27 cellular contexts compared by ENCODE assay signal in genomic region chr2:63780483-63781155, GRCh38.
DNase-seq lines count a peak whose midpoint lies in the region; ATAC-seq, FAIRE-seq and TF ChIP-seq lines count a peak whose summit lies in the region.
"Had no signal": no experiment of that assay in that cellular context is flagged by ENCODE, and none has a peak within 500 bp of the region (broad histone marks: within the 10 kb centered on the region; RNA-seq: fewer than 3 reads in every experiment).

No MANE protein-coding gene starts in this region.

- intact Hi-C loops in HepG2 (cut with micrococcal nuclease; ENCODE audit: unreplicated experiment): no loop called here
- intact Hi-C loops in right lobe of liver (cut with DNase I): no loop called here
- intact Hi-C loops in GM12878 (cut with micrococcal nuclease; ENCODE audit: unreplicated experiment): no loop called here
- intact Hi-C loops in uterus (cut with DNase I; ENCODE audit: low total_unique reads): no loop called here

- ATAC-seq in HepG2: no peak
- ATAC-seq in right lobe of liver: no peak
- ATAC-seq in GM12878: no peak
- ATAC-seq in HG03469 (IDR thresholded peaks at IDR 0.05; ENCODE audit: unreplicated experiment): no peak
- ATAC-seq: activated naive CD4-positive, alpha-beta T cell treated with anti-CD3 and anti-CD28 coated beads, Interleukin-2, amount 50 U/mL, for 72 hours; esophagus mucosa; naive thymus-derived CD8-positive, alpha-beta T cell; sciatic nerve had no signal

- TF ChIP-seq RAD21 in HepG2 (CRISPR knock-in tag; IDR thresholded peaks at IDR 0.05) (no peak), GM12878 (IDR thresholded peaks at IDR 0.05; ENCODE audit: insufficient read depth, low read depth, low read length) (no peak)

- no peaks in the 10 kb centered on the region for H3K9me3 ChIP-seq in HepG2 (ENCODE audit: low read length)
- no peaks in the 10 kb centered on the region for H3K9me3 ChIP-seq in right lobe of liver
- no peaks in the 10 kb centered on the region for H3K9me3 ChIP-seq in GM12878 (replicated peaks; ENCODE audit: control insufficient read depth, insufficient read depth, low read length)
- no peaks in the 10 kb centered on the region for H3K9me3 ChIP-seq in uterus
- H3K9me3 ChIP-seq: ascending aorta, ovary, upper lobe of left lung had no signal

- POLR2A ChIA-PET in HepG2 (lab: Yijun Ruan, JAX) (no interaction called here), GM12878 (lab: Charles Lee) (no interaction called here)

- H4K20me1 ChIP-seq in HepG2 (ENCODE audit: insufficient read depth, low read length) (no peaks in the 10 kb centered on the region), GM12878 (ENCODE audit: control insufficient read depth, insufficient read depth) (no peaks in the 10 kb centered on the region)

- no peaks in the 10 kb centered on the region for H3K36me3 ChIP-seq in HepG2 (replicated peaks in 1 of 2; ENCODE audit: control insufficient read depth in 1 of 2, insufficient read depth in 2 of 2, low read length in 2 of 2)
- no peaks in the 10 kb centered on the region for H3K36me3 ChIP-seq in right lobe of liver
- no peaks in the 10 kb centered on the region for H3K36me3 ChIP-seq in GM12878 (ENCODE audit: control insufficient read depth in 2 of 2, insufficient read depth in 2 of 2, low read length in 1 of 2)
- no peaks in the 10 kb centered on the region for H3K36me3 ChIP-seq in uterus
- H3K36me3 ChIP-seq: ascending aorta, ovary, upper lobe of left lung had no signal

- FAIRE-seq in HepG2 (lab: Jason Lieb, UNC) (no peak), GM12878 (lab: Jason Lieb, UNC) (peak; percentile 18)

- RAD21 ChIA-PET in GM12878 (lab: Charles Lee; ENCODE audit: unreplicated experiment): no interaction called here

- H2AFZ ChIP-seq in HepG2 (ENCODE audit: low read length): no peak overlapping the region
- H2AFZ ChIP-seq in GM12878 (ENCODE audit: control insufficient read depth, low read depth, low read length): no peak overlapping the region

- TF ChIP-seq EP300 in HepG2 (IDR thresholded peaks at IDR 0.05; ENCODE audit: low read depth in 2 of 2, low read length in 2 of 2) (no peak), HepG2 (CRISPR knock-in tag; IDR thresholded peaks at IDR 0.05; ENCODE audit: borderline replicate concordance) (no peak), GM12878 (IDR thresholded peaks at IDR 0.05; ENCODE audit: borderline replicate concordance in 1 of 2, control insufficient read depth in 1 of 2, low read depth in 2 of 2, low read length in 2 of 2) (no peak)

- DNase-seq in HepG2 (ENCODE audit: low spot score) (no peak), right lobe of liver (no peak), GM12878 (ENCODE audit: low read depth, low spot score) (no peak), left kidney (ENCODE audit: low read depth, low spot score) (peak; percentile 7), uterus (no peak), OCI-M2 (lab: John Stamatoyannopoulos, UW; ENCODE audit: unreplicated experiment) (no peak)
- no peak for DNase-seq in activated CD8-positive, alpha-beta memory T cell treated with anti-CD3 and anti-CD28 coated beads, Interleukin-2, amount 50 U/mL, for 4 hours
- DNase-seq: activated CD4-positive, alpha-beta T cell treated with anti-CD3 and anti-CD28 coated beads for 4 hours; Calu3; effector memory CD4-positive, alpha-beta T cell; EL; H7; KG1; mesendoderm; naive thymus-derived CD8-positive, alpha-beta T cell; NCI-H1694; NCI-H82; ovary; SHP77 treated with DMSO at 0.1 percent for 48 hours; stimulated activated CD8-positive, alpha-beta memory T cell treated with anti-CD3 and anti-CD28 coated beads, Interleukin-4, amount 100 ng/mL, for 48 hours; T-helper 1 cell; upper lobe of left lung had no signal

- CTCF ChIA-PET in HepG2 (lab: Yijun Ruan, JAX; ENCODE audit: low intra/inter-chr PET ratio, low total read pairs): no interaction called here
- CTCF ChIA-PET in GM12878 (lab: Yijun Ruan, JAX): interaction anchor here (0.9 kb wide), 1 partner anchor 12 kb away, joined by 4 read pairs; no protein-coding TSS in a partner anchor

- peaks cover 13% of the 10 kb centered on the region; the same call in 1 of the 2 replicates for H3K4me1 ChIP-seq in HepG2 (ENCODE audit: insufficient read depth, low read length)
- H3K4me1 ChIP-seq in right lobe of liver: no peaks in the 10 kb centered on the region
- H3K4me1 ChIP-seq in GM12878 (ENCODE audit: control insufficient read depth, insufficient read depth, low read length): no peaks in the 10 kb centered on the region
- H3K4me1 ChIP-seq in uterus: peaks cover 0 to 4% of the 10 kb centered on the region in 2 donors
- H3K4me1 ChIP-seq: upper lobe of left lung had no signal

- no peaks in the 10 kb centered on the region for H3K27me3 ChIP-seq in HepG2 (ENCODE audit: control insufficient read depth in 1 of 2, insufficient read depth in 2 of 2, low read length in 2 of 2)
- no peaks in the 10 kb centered on the region for H3K27me3 ChIP-seq in right lobe of liver
- no peaks in the 10 kb centered on the region for H3K27me3 ChIP-seq in GM12878 (replicated peaks in 1 of 2; ENCODE audit: control insufficient read depth in 2 of 2, insufficient read depth in 2 of 2, low read length in 1 of 2)
- no peaks in the 10 kb centered on the region for H3K27me3 ChIP-seq in uterus
- H3K27me3 ChIP-seq: ascending aorta, ovary, upper lobe of left lung had no signal

- SMC1A ChIA-PET in GM12878 (lab: Charles Lee; ENCODE audit: uncharacterized antibody, unreplicated experiment): interaction anchor here (1.0 to 1.1 kb wide), 2 partner anchors 10 to 101 kb away, joined by 3 to 4 read pairs; no protein-coding TSS in a partner anchor

- no peak overlapping the region for H3K27ac ChIP-seq in HepG2 (ENCODE audit: extremely low read length, insufficient read depth, low read length)
- H3K27ac ChIP-seq in right lobe of liver: no peak overlapping the region
- no peak overlapping the region for H3K27ac ChIP-seq in GM12878 (ENCODE audit: control insufficient read depth, insufficient read depth)
- peak overlapping the region; percentile 67 to 80 for H3K27ac ChIP-seq in uterus
- H3K27ac ChIP-seq: ascending aorta, upper lobe of left lung had no signal

- BruUV-seq in HepG2 (replicated peaks; lab: Mats Ljungman, UMichigan): no TSS peak
- no TSS peak for BruUV-seq in GM12878 (replicated peaks; lab: Mats Ljungman, UMichigan)

- in situ Hi-C loops in HepG2 (cut with HindIII; ENCODE audit: extremely low pct_ligation_motif_present, low pct_unique_long_range_greater_than_20kb) (no loop called here), GM12878 (cut with MboI) (no loop called here)

- H3K79me2 ChIP-seq in HepG2 (ENCODE audit: insufficient read depth, low read length): no peaks in the 10 kb centered on the region
- H3K79me2 ChIP-seq in GM12878 (ENCODE audit: control insufficient read depth, insufficient read depth, low read length): no peaks in the 10 kb centered on the region

- H3K9ac ChIP-seq in HepG2 (ENCODE audit: insufficient read depth, low read depth, low read length) (no peak overlapping the region), GM12878 (ENCODE audit: control insufficient read depth, insufficient read depth, low read length) (no peak overlapping the region)

- TF ChIP-seq CTCF in HepG2 (CRISPR knock-in tag; IDR thresholded peaks at IDR 0.05): 0 out of 2 replicates have a peak, but pooled peaks have one; percentile 10
- no peak for TF ChIP-seq CTCF in right lobe of liver (IDR thresholded peaks at IDR 0.05)
- TF ChIP-seq CTCF in GM12878 (IDR thresholded peaks at IDR 0.05 in 2 of 3, conservative IDR thresholded peaks at IDR 0.05 in 1 of 3; ENCODE audit: control insufficient read depth in 2 of 3, extremely low read depth in 1 of 3, insufficient read depth in 1 of 3, low read depth in 3 of 3, low read length in 3 of 3): no peak
- TF ChIP-seq CTCF in uterus (IDR thresholded peaks at IDR 0.05): no peak

- H3K4me3 ChIP-seq in HepG2 (replicated peaks in 1 of 3; ENCODE audit: insufficient read depth in 1 of 3, low read depth in 2 of 3, low read length in 3 of 3) (no peak overlapping the region), right lobe of liver (no peak overlapping the region), GM12878 (no peak overlapping the region), uterus (no peak overlapping the region)
- H3K4me3 ChIP-seq: ovary, upper lobe of left lung had no signal

- WGBS in HepG2 (ENCODE audit: low lambda C conversion rate): 22% methylated on average over 3 of the region's 3 CpGs
- 36% methylated on average over 3 of the region's 3 CpGs for WGBS in right lobe of liver (ENCODE audit: insufficient coverage, low coverage, low lambda C conversion rate, missing lambda C conversion rate)
- 2% methylated on average over 3 of the region's 3 CpGs for WGBS in GM12878 (ENCODE audit: insufficient coverage, insufficient replicate concordance, low lambda C conversion rate, missing lambda C conversion rate)

- TF ChIP-seq POLR2A in HepG2 (IDR thresholded peaks at IDR 0.05; ENCODE audit: insufficient read depth in 1 of 2, low read depth in 2 of 2, low read length in 2 of 2): no peak
- no peak for TF ChIP-seq POLR2A in right lobe of liver (IDR thresholded peaks at IDR 0.05)
- TF ChIP-seq POLR2A in GM12878 (IDR thresholded peaks at IDR 0.05; ENCODE audit: low read depth, low read length): no peak
- no peak for TF ChIP-seq POLR2A in uterus (IDR thresholded peaks at IDR 0.05)

- H3K4me2 ChIP-seq in HepG2 (ENCODE audit: low read depth, low read length): no peak overlapping the region
- H3K4me2 ChIP-seq in GM12878 (ENCODE audit: control insufficient read depth, insufficient read depth): no peak overlapping the region

TF ChIP-seq in HepG2, 621 proteins besides CTCF, POLR2A, EP300 and RAD21:
- TF ChIP-seq PRMT3 (CRISPR knock-in tag; IDR thresholded peaks at IDR 0.05; ENCODE audit: borderline replicate concordance, low read depth): no peak
- TF ChIP-seq EHMT2 (IDR thresholded peaks at IDR 0.05; ENCODE audit: borderline replicate concordance, low read depth, low read length): no peak

TF ChIP-seq in GM12878, 131 proteins besides CTCF, POLR2A, EP300 and RAD21:
- TF ChIP-seq LARP7 (IDR thresholded peaks at IDR 0.05) (no peak), PAX8 (IDR thresholded peaks at IDR 0.05) (no peak), MTA3 (IDR thresholded peaks at IDR 0.05; ENCODE audit: borderline replicate concordance, low read length) (no peak), TCF12 (IDR thresholded peaks at IDR 0.05; ENCODE audit: low read depth, low read length) (no peak), SUZ12 (IDR thresholded peaks at IDR 0.05; ENCODE audit: unreplicated experiment) (no peak), YBX1 (IDR thresholded peaks at IDR 0.05) (no peak)

Comparison
In these comparisons a context has a peak if more than half of its experiments do, and no peak if none do; other contexts are left out.
1. H3K27ac ChIP-seq: peak in uterus (2 of 2); none in HepG2 (single experiment), right lobe of liver (0 of 3) and GM12878 (single experiment).
2. Of the 75 proteins assayed by ChIP-seq in both HepG2 and GM12878: peak only in HepG2: CTCF; only in GM12878: none; in both: none; in neither: 74.